Comparison of ENCODE assay signal across 8 cellular contexts in genomic region chr13:102773441-102774209, GRCh38. TPM values are rescaled to one million over a fixed set of nuclear protein-coding genes. Genes with fewer than 3 reads are reported as not detected.
DNase-seq lines count a peak whose midpoint lies in the region; ATAC-seq, FAIRE-seq and TF ChIP-seq lines count a peak whose summit lies in the region.

Gene TEX30 (minus strand): TSS chr13:102773786. CDS start chr13:102770026, 3,760 bp downstream.

- peak; percentile 93 for ATAC-seq in GM19463 (IDR thresholded peaks at IDR 0.05; ENCODE audit: unreplicated experiment)
- ATAC-seq in activated CD8-positive, alpha-beta memory T cell treated with anti-CD3 and anti-CD28 coated beads, Interleukin-2, amount 10 ng/mL, durations not matched to agents 7 days and 5 days, result peak; percentile 95

- H3K79me1 ChIP-seq in H1 (ENCODE audit: low read depth, low read length), result no peaks in the 10 kb centered on the region
- H3K79me1 ChIP-seq in mesendoderm (ENCODE audit: low read length), result no peaks in the 10 kb centered on the region

- POLR2A ChIA-PET in H1 (lab: Charles Lee; ENCODE audit: partially characterized antibody), result interaction anchor here (0.7 to 3.0 kb wide), 11 partner anchors 9 to 182 kb away, joined by 3 to 12 read pairs (median 3); partner anchors contain the start of genes ERCC5 and TPP2

- peaks cover 5% of the 10 kb centered on the region for H3K23me2 ChIP-seq in H1 (ENCODE audit: low read depth, low read length)

- H2AK5ac ChIP-seq in H1 (ENCODE audit: low read depth, low read length) (no peak within 1 kb of the TSS), mesendoderm (ENCODE audit: low read length) (no peak within 1 kb of the TSS)

- peak within 1 kb of the TSS; percentile 52 for H4K91ac ChIP-seq in H1 (replicated peaks; ENCODE audit: insufficient read length, low read length)

- H3K4me1 ChIP-seq in H1 (replicated peaks in 1 of 4; ENCODE audit: control insufficient read depth in 3 of 4, insufficient read depth in 4 of 4, low read length in 3 of 4), result peaks cover 0 to 6% (median 2%) of the 10 kb centered on the region in 4 experiments; a peak in 2 of 7 replicates
- H3K4me1 ChIP-seq in mesendoderm (ENCODE audit: control insufficient read depth, low read depth, low read length), result peaks cover 2% of the 10 kb centered on the region

- H3K9me3 ChIP-seq in H1 (ENCODE audit: insufficient read depth in 2 of 2, low read depth in 1 of 2, low read length in 1 of 2), result peaks cover 0 to 4% of the 10 kb centered on the region in 2 experiments; a peak in 1 of 4 replicates

- H3K4me1 Mint-ChIP-seq in activated CD8-positive, alpha-beta memory T cell treated with anti-CD3 and anti-CD28 coated beads, Interleukin-2, amount 10 ng/mL, durations not matched to agents 7 days and 5 days, result peaks cover 54% of the 10 kb centered on the region

- 21% methylated on average over 57 of the region's 85 CpGs; no CpG with 5 or more reads in 1 of the 2 experiments for WGBS in H1 (ENCODE audit: extremely low coverage in 1 of 2, insufficient coverage in 1 of 2, insufficient read length in 1 of 2, insufficient replicate concordance in 2 of 2, low coverage in 1 of 2, low lambda C conversion rate in 2 of 2, missing lambda C conversion rate in 1 of 2), 2 experiments
- WGBS in mesendoderm (ENCODE audit: extremely low coverage, insufficient coverage, low lambda C conversion rate), result no CpG with 5 or more reads among the region's 85 CpGs

- no peak within 1 kb of the TSS for H2BK20ac ChIP-seq in H1 (ENCODE audit: low read length)

- peaks cover 0 to 2% of the 10 kb centered on the region in 2 experiments for H4K20me1 ChIP-seq in H1 (replicated peaks in 1 of 2; ENCODE audit: control insufficient read depth in 1 of 2, insufficient read depth in 2 of 2, low read length in 2 of 2)

- peak; percentile 84 to 90 for TF ChIP-seq POLR2A in H1 (IDR thresholded peaks at IDR 0.05; ENCODE audit: control extremely low read depth in 1 of 2, low read depth in 2 of 2, low read length in 2 of 2)

- no peaks in the 10 kb centered on the region for H3K9me3 Mint-ChIP-seq in activated CD8-positive, alpha-beta memory T cell treated with anti-CD3 and anti-CD28 coated beads, Interleukin-2, amount 10 ng/mL, durations not matched to agents 7 days and 5 days (ENCODE audit: low read depth)

- CTCF ChIA-PET in activated CD8-positive, alpha-beta memory T cell treated with anti-CD3 and anti-CD28 coated beads, Interleukin-2, amount 10 ng/mL, durations not matched to agents 7 days and 5 days (lab: Charles Lee), result interaction anchor here (0.7 to 5.3 kb wide), 8 partner anchors 9 to 182 kb away, joined by 3 to 40 read pairs (median 6); partner anchors contain the start of gene ERCC5
- CTCF ChIA-PET in H1 (lab: Charles Lee; ENCODE audit: partially characterized antibody), result interaction anchor here (1.3 to 5.6 kb wide), 4 partner anchors 12 to 182 kb away, joined by 3 to 28 read pairs (median 4); a partner anchor contains a TSS

- DNase-seq in COLO668 (lab: John Stamatoyannopoulos, UW; ENCODE audit: unreplicated experiment) (peak; percentile 98), HK-2 (ENCODE audit: unreplicated experiment) (peak; percentile 78), NOMO-1 treated with dmso at 0.1 percent for 144 hours (lab: John Stamatoyannopoulos, UW; ENCODE audit: unreplicated experiment) (peak; percentile 41), H1 (ENCODE audit: low read depth in 1 of 2, low spot score in 2 of 2) (peak; percentile 36 to 88), mesendoderm (peak; percentile 88)
- DNase-seq in activated CD8-positive, alpha-beta memory T cell treated with anti-CD3 and anti-CD28 coated beads, Interleukin-2, amount 10 ng/mL, durations not matched to agents 7 days and 5 days, result peak; percentile 89
- DNase-seq in stimulated activated CD8-positive, alpha-beta memory T cell treated with anti-CD3 and anti-CD28 coated beads, Interleukin-15, amount 100 ng/mL, for 1 hour (ENCODE audit: low read depth), result peak; percentile 65

- no peak; a peak in 1 of 4 replicates for TF ChIP-seq RAD21 in H1 (IDR thresholded peaks at IDR 0.05 in 1 of 2, conservative IDR thresholded peaks at IDR 0.05 in 1 of 2; ENCODE audit: low read depth in 2 of 2, low read length in 2 of 2)

- no peak within 1 kb of the TSS for H3K56ac ChIP-seq in H1 (replicated peaks; ENCODE audit: insufficient read length, low read depth, low read length)
- H3K56ac ChIP-seq in mesendoderm (ENCODE audit: low read length), result peak within 1 kb of the TSS; percentile 90

- H3K27ac ChIP-seq in H1 (ENCODE audit: low read depth, low read length) (no peak within 1 kb of the TSS), mesendoderm (ENCODE audit: low read depth, low read length) (peak within 1 kb of the TSS; percentile 33)

- no peaks in the 10 kb centered on the region for H3K79me2 ChIP-seq in H1 (ENCODE audit: control insufficient read depth in 1 of 2, insufficient read depth in 2 of 2, low read length in 2 of 2)
- no peaks in the 10 kb centered on the region for H3K79me2 ChIP-seq in mesendoderm (ENCODE audit: control insufficient read depth, insufficient read depth, low read length)

- H2BK12ac ChIP-seq in H1 (ENCODE audit: low read depth, low read length), result peak within 1 kb of the TSS; percentile 68; the same call in 1 of the 2 replicates

- FAIRE-seq in H1 (lab: Jason Lieb, UNC), result no peak

- no peak within 1 kb of the TSS for H3K4ac ChIP-seq in H1 (replicated peaks; ENCODE audit: insufficient read length, low read depth, low read length)
- no peak within 1 kb of the TSS for H3K4ac ChIP-seq in mesendoderm (ENCODE audit: low read depth, low read length)

- peak within 1 kb of the TSS; percentile 89 for H2AFZ ChIP-seq in H1 (ENCODE audit: low read length)

- H3K9ac ChIP-seq in H1 (replicated peaks in 1 of 4; ENCODE audit: extremely low read depth in 1 of 4, low read depth in 3 of 4, low read length in 3 of 4) (peak within 1 kb of the TSS in 3 of 4 experiments; percentile 44 to 70 (median 56); a peak in 6 of 7 replicates), mesendoderm (ENCODE audit: low read length) (peak within 1 kb of the TSS; percentile 81)

- TF ChIP-seq CTCF in H1 (IDR thresholded peaks at IDR 0.05; ENCODE audit: control extremely low read depth in 1 of 3, insufficient read depth in 1 of 3, low read depth in 1 of 3, low read length in 3 of 3), result no peak

- H3K4me2 ChIP-seq in H1 (ENCODE audit: insufficient read depth in 1 of 2, low read depth in 2 of 2, low read length in 2 of 2), result peak within 1 kb of the TSS; percentile 82 to 96
- peak within 1 kb of the TSS; percentile 61 for H3K4me2 ChIP-seq in mesendoderm (ENCODE audit: low read length)

- H3K14ac ChIP-seq in H1 (ENCODE audit: insufficient read length), result peak within 1 kb of the TSS; percentile 21

- H3K18ac ChIP-seq in H1 (ENCODE audit: extremely low read depth, low read length) (peak within 1 kb of the TSS; percentile 86), mesendoderm (ENCODE audit: low read length) (peak within 1 kb of the TSS; percentile 85)

- no peak within 1 kb of the TSS for H2BK5ac ChIP-seq in H1 (ENCODE audit: low read depth, low read length)
- H2BK5ac ChIP-seq in mesendoderm (ENCODE audit: low read length), result no peak within 1 kb of the TSS

- H3K4me3 ChIP-seq in H1 (ENCODE audit: extremely low read depth in 1 of 4, insufficient read depth in 2 of 4, low read depth in 3 of 4, low read length in 4 of 4), result peak within 1 kb of the TSS; percentile 65 to 86 (median 74)
- H3K4me3 ChIP-seq in mesendoderm (ENCODE audit: low read length), result peak within 1 kb of the TSS; percentile 59

- no peaks in the 10 kb centered on the region; a peak in 1 of 8 replicates for H3K36me3 ChIP-seq in H1 (ENCODE audit: control insufficient read depth in 2 of 4, insufficient read depth in 4 of 4, low read length in 3 of 4)
- H3K36me3 ChIP-seq in mesendoderm (ENCODE audit: control insufficient read depth, insufficient read depth, low read length), result no peaks in the 10 kb centered on the region

- H3K23ac ChIP-seq in H1 (ENCODE audit: insufficient read length), result no peak within 1 kb of the TSS
- H3K23ac ChIP-seq in mesendoderm (ENCODE audit: low read length), result peak within 1 kb of the TSS; percentile 75

- H4K8ac ChIP-seq in H1 (ENCODE audit: extremely low read depth, insufficient read depth, low read length), result peak within 1 kb of the TSS; percentile 95
- H4K8ac ChIP-seq in mesendoderm (ENCODE audit: low read depth, low read length), result no peak within 1 kb of the TSS

- H3K4me3 Mint-ChIP-seq in activated CD8-positive, alpha-beta memory T cell treated with anti-CD3 and anti-CD28 coated beads, Interleukin-2, amount 10 ng/mL, durations not matched to agents 7 days and 5 days, result peak within 1 kb of the TSS; percentile 93

- TF ChIP-seq EP300 in H1 (IDR thresholded peaks at IDR 0.05; ENCODE audit: borderline replicate concordance in 1 of 2, low read depth in 2 of 2, low read length in 2 of 2), result no peak

- H3K27me3 Mint-ChIP-seq in activated CD8-positive, alpha-beta memory T cell treated with anti-CD3 and anti-CD28 coated beads, Interleukin-2, amount 10 ng/mL, durations not matched to agents 7 days and 5 days, result no peaks in the 10 kb centered on the region

- H2BK120ac ChIP-seq in H1 (replicated peaks; ENCODE audit: low read depth, low read length) (no peak within 1 kb of the TSS), mesendoderm (ENCODE audit: low read depth, low read length) (no peak within 1 kb of the TSS)

- H2BK15ac ChIP-seq in H1 (ENCODE audit: low read length) (no peak within 1 kb of the TSS), mesendoderm (replicated peaks; ENCODE audit: low read depth) (no peak within 1 kb of the TSS)

- H4K5ac ChIP-seq in H1 (ENCODE audit: insufficient read length, low read depth, low read length) (no peak within 1 kb of the TSS), mesendoderm (ENCODE audit: low read length) (peak within 1 kb of the TSS; percentile 99)

- H3K27ac Mint-ChIP-seq in activated CD8-positive, alpha-beta memory T cell treated with anti-CD3 and anti-CD28 coated beads, Interleukin-2, amount 10 ng/mL, durations not matched to agents 7 days and 5 days, result peak within 1 kb of the TSS; percentile 96

- H3K27me3 ChIP-seq in H1 (replicated peaks in 1 of 4; ENCODE audit: control insufficient read depth in 3 of 4, extremely low read depth in 1 of 4, insufficient read depth in 3 of 4, low read length in 3 of 4) (peaks cover 0 to 18% (median 12%) of the 10 kb centered on the region in 4 experiments; a peak in 5 of 7 replicates), mesendoderm (ENCODE audit: insufficient read depth, low read length, poor library complexity) (no peaks in the 10 kb centered on the region)

- peaks cover 8% of the 10 kb centered on the region for H3K36me3 Mint-ChIP-seq in activated CD8-positive, alpha-beta memory T cell treated with anti-CD3 and anti-CD28 coated beads, Interleukin-2, amount 10 ng/mL, durations not matched to agents 7 days and 5 days

RNA-seq across cellular contexts. Expression of gene TEX30, which starts in this region (rescaled TPM):
- total RNA-seq in activated CD8-positive, alpha-beta memory T cell treated with anti-CD3 and anti-CD28 coated beads, Interleukin-2, amount 10 ng/mL, durations not matched to agents 7 days and 5 days, result 10 to 100 TPM; 32.4 to 69.5 TPM
- 8.5 and 10.3 TPM in 2 replicates for total RNA-seq in H1 (2021; fragmentation: NEBNext Ultra II Directional; extraction: Animal tissue kit (Norgen Biotek cat#: 25700))
- polyA plus RNA-seq in H1 (2011; rRNA removed), result 2.9 and 6.5 TPM in 2 replicates
- polyA plus RNA-seq in H1 (2011; cell fraction: cytosol; rRNA removed), result 7.6 TPM
- 1.7 TPM for polyA plus RNA-seq in H1 (2011; cell fraction: nucleus; rRNA removed)
- 4.8 to 8.8 TPM (median 5.4 TPM) in 4 replicates for polyA plus RNA-seq in H1 (2012, experiment 1 of 2)
- 3.3 TPM for polyA plus RNA-seq in H1 (2012, experiment 2 of 2)
- 5.1 TPM for polyA plus RNA-seq in H1 (2013, experiment 1 of 2)
- 4.7 TPM for polyA plus RNA-seq in H1 (2013, experiment 2 of 2)
- polyA minus RNA-seq in H1 (2011; rRNA and poly(A)+ RNA removed), result 1.5 and 2.7 TPM in 2 replicates
- 2.5 TPM for polyA minus RNA-seq in H1 (2011; cell fraction: cytosol; rRNA and poly(A)+ RNA removed)
- 3.5 TPM for polyA minus RNA-seq in H1 (2011; cell fraction: nucleus; rRNA and poly(A)+ RNA removed)
- polyA plus RNA-seq in mesendoderm (2013, experiment 1 of 2), result 9.9 TPM
- polyA plus RNA-seq in mesendoderm (2013, experiment 2 of 2), result 10.2 TPM

Comparison
In these comparisons a context has a peak if more than half of its experiments do, and no peak if none do; other contexts are left out.
1. DNase-seq: peak in every context shown above with its lines; median percentile 98 in COLO668; 89 in activated CD8-positive, alpha-beta memory T cell treated with anti-CD3 and anti-CD28 coated beads, Interleukin-2, amount 10 ng/mL, durations not matched to agents 7 days and 5 days; 88 in mesendoderm; 78 in HK-2; 65 in stimulated activated CD8-positive, alpha-beta memory T cell treated with anti-CD3 and anti-CD28 coated beads, Interleukin-15, amount 100 ng/mL, for 1 hour; 62 in H1; 41 in NOMO-1 treated with dmso at 0.1 percent for 144 hours.